In genomic region chr11:44711113-44711512, GRCh38 we compare ENCODE assay signal across 21 cellular contexts. TPM values are rescaled to one million over a fixed set of nuclear protein-coding genes. Genes with fewer than 3 reads are reported as not detected.
DNase-seq lines count a peak whose midpoint lies in the region; ATAC-seq and TF ChIP-seq lines count a peak whose summit lies in the region.
"Had no signal": no experiment of that assay in that cellular context is flagged by ENCODE, and none has a peak within 500 bp of the region (broad histone marks: within the 10 kb centered on the region; RNA-seq: fewer than 3 reads in every experiment).

No MANE protein-coding gene starts in this region.

- no peaks in the 10 kb centered on the region for H3K36me3 ChIP-seq in SJCRH30
- no peaks in the 10 kb centered on the region for H3K36me3 ChIP-seq in hepatocyte (replicated peaks; ENCODE audit: insufficient read depth, low read depth)
- H3K36me3 ChIP-seq in trophoblast cell (ENCODE audit: control insufficient read depth in 1 of 2, insufficient read depth in 2 of 2, low read length in 2 of 2) = no peaks in the 10 kb centered on the region
- H3K36me3 ChIP-seq: ascending aorta, colonic mucosa, left ventricle myocardium inferior, stomach had no signal

- H3K4me1 ChIP-seq in SJCRH30 (peaks cover 19% of the 10 kb centered on the region), hepatocyte (ENCODE audit: insufficient read depth) (peaks cover 11% of the 10 kb centered on the region), trophoblast cell (ENCODE audit: control insufficient read depth in 1 of 2, insufficient read depth in 2 of 2, low read length in 2 of 2) (peaks cover 15 to 27% of the 10 kb centered on the region in 2 experiments)
- H3K4me1 ChIP-seq: ascending aorta, colonic mucosa, foreskin keratinocyte, left ventricle myocardium inferior had no signal

- no peak overlapping the region for H3K23ac ChIP-seq in trophoblast cell (ENCODE audit: low read length)

- H3K27me3 ChIP-seq in SJCRH30 (peaks cover 7% of the 10 kb centered on the region), hepatocyte (no peaks in the 10 kb centered on the region), trophoblast cell (ENCODE audit: insufficient read depth, low read length) (no peaks in the 10 kb centered on the region)
- H3K27me3 ChIP-seq: ascending aorta, colonic mucosa had no signal

- H3K9me3 Mint-ChIP-seq in activated naive CD4-positive, alpha-beta T cell treated with anti-CD3 and anti-CD28 coated beads, Interleukin-2, amount 50 U/mL, for 24 hours = no peaks in the 10 kb centered on the region
- H3K9me3 Mint-ChIP-seq in T-cell = peaks cover 2 to 12% (median 8%) of the 10 kb centered on the region in 3 donors

- no peaks in the 10 kb centered on the region for H3K9me2 ChIP-seq in hepatocyte (replicated peaks; ENCODE audit: insufficient read depth)

- TF ChIP-seq CTCF in hepatocyte (IDR thresholded peaks at IDR 0.05; ENCODE audit: poor library complexity) = no peak

- no peak overlapping the region for H3K4me2 ChIP-seq in hepatocyte
- H3K4me2 ChIP-seq in trophoblast cell (ENCODE audit: low read length) = no peak overlapping the region

- H2AFZ ChIP-seq in hepatocyte (no peak overlapping the region), trophoblast cell (ENCODE audit: insufficient read depth, low read length, poor library complexity) (no peak overlapping the region)

- peaks cover 27% of the 10 kb centered on the region for H3K4me1 Mint-ChIP-seq in activated naive CD4-positive, alpha-beta T cell treated with anti-CD3 and anti-CD28 coated beads, Interleukin-2, amount 50 U/mL, for 24 hours
- peaks cover 30 to 32% (median 31%) of the 10 kb centered on the region in 3 donors for H3K4me1 Mint-ChIP-seq in T-cell

- H2BK5ac ChIP-seq in trophoblast cell (ENCODE audit: low read depth, low read length, poor library complexity) = no peak overlapping the region

- CTCF ChIA-PET in T-cell (lab: Charles Lee) = no interaction called here

- H4K8ac ChIP-seq in trophoblast cell (ENCODE audit: low read depth, low read length) = no peak overlapping the region

- peaks cover 2% of the 10 kb centered on the region for H3K79me1 ChIP-seq in trophoblast cell (ENCODE audit: low read length)

- H2BK120ac ChIP-seq in trophoblast cell (ENCODE audit: insufficient read depth, low read length, poor library complexity) = no peak overlapping the region

- no peak overlapping the region for H3K27ac ChIP-seq in SJCRH30
- peak overlapping the region; percentile 15 for H3K27ac ChIP-seq in hepatocyte
- no peak overlapping the region for H3K27ac ChIP-seq in trophoblast cell (ENCODE audit: low read depth, low read length)
- H3K27ac ChIP-seq: ascending aorta, colonic mucosa, foreskin keratinocyte, left ventricle myocardium inferior, RWPE1, stomach had no signal

- no peak for ATAC-seq in HG03095 (IDR thresholded peaks at IDR 0.05; ENCODE audit: unreplicated experiment)
- no peak for ATAC-seq in T-cell (replicated peaks in 1 of 4)
- ATAC-seq: foreskin keratinocyte, HepG2 had no signal

- no peak overlapping the region for H3K18ac ChIP-seq in trophoblast cell (ENCODE audit: low read length)

- H3K14ac ChIP-seq in trophoblast cell (ENCODE audit: low read length) = no peak overlapping the region

- no peaks in the 10 kb centered on the region for H3K36me3 Mint-ChIP-seq in activated naive CD4-positive, alpha-beta T cell treated with anti-CD3 and anti-CD28 coated beads, Interleukin-2, amount 50 U/mL, for 24 hours
- H3K36me3 Mint-ChIP-seq in T-cell = no peaks in the 10 kb centered on the region
- H3K36me3 Mint-ChIP-seq: CD4-positive, CD25-positive, alpha-beta regulatory T cell had no signal

- DNase-seq in activated naive CD4-positive, alpha-beta T cell treated with anti-CD3 and anti-CD28 coated beads, Interleukin-2, amount 50 U/mL, for 16 hours = no peak
- DNase-seq in SJCRH30 (peak; percentile 50 to 60), hepatocyte (ENCODE audit: low spot score) (peak; percentile 51), retina (peak; percentile 86), trophoblast cell (no peak), T-cell (no peak)
- DNase-seq: activated naive CD4-positive, alpha-beta T cell; CD4-positive, CD25-positive, alpha-beta regulatory T cell; colonic mucosa; DND-41; foreskin keratinocyte; left ventricle myocardium inferior; NCI-H187; posterior cingulate gyrus; stimulated activated CD4-positive, alpha-beta T cell treated with anti-CD3 and anti-CD28 coated beads, Interleukin-2, amount 100 ng/mL, for 24 hours; stomach had no signal

- no peak overlapping the region for H4K12ac ChIP-seq in trophoblast cell (ENCODE audit: low read depth, low read length)

- H3K9me3 ChIP-seq in SJCRH30 (replicated peaks) = no peaks in the 10 kb centered on the region; the same call in 1 of the 2 replicates
- no peaks in the 10 kb centered on the region for H3K9me3 ChIP-seq in hepatocyte (ENCODE audit: low read depth)
- no peaks in the 10 kb centered on the region for H3K9me3 ChIP-seq in trophoblast cell (ENCODE audit: insufficient read depth, low read depth, low read length)
- H3K9me3 ChIP-seq: ascending aorta, colonic mucosa had no signal

- peak overlapping the region; percentile 10 for H3K27ac Mint-ChIP-seq in activated naive CD4-positive, alpha-beta T cell treated with anti-CD3 and anti-CD28 coated beads, Interleukin-2, amount 50 U/mL, for 24 hours
- H3K27ac Mint-ChIP-seq in T-cell = no peak overlapping the region

- no peaks in the 10 kb centered on the region for H3K27me3 Mint-ChIP-seq in activated naive CD4-positive, alpha-beta T cell treated with anti-CD3 and anti-CD28 coated beads, Interleukin-2, amount 50 U/mL, for 24 hours
- H3K27me3 Mint-ChIP-seq in T-cell = peaks cover 0 to 4% of the 10 kb centered on the region in 2 donors

- H3K9ac ChIP-seq in trophoblast cell (ENCODE audit: low read length) = no peak overlapping the region

- no peak overlapping the region for H2AK5ac ChIP-seq in trophoblast cell (ENCODE audit: low read length)

- H4K91ac ChIP-seq in trophoblast cell (ENCODE audit: low read depth, low read length) = no peak overlapping the region

- no peak overlapping the region for H2BK12ac ChIP-seq in trophoblast cell (ENCODE audit: low read length)

- no peaks in the 10 kb centered on the region for H4K20me1 ChIP-seq in hepatocyte (ENCODE audit: insufficient read depth, poor library complexity, severe bottlenecking)

- H3K4me3 ChIP-seq in SJCRH30 (no peak overlapping the region), hepatocyte (no peak overlapping the region), trophoblast cell (ENCODE audit: low read depth, low read length) (no peak overlapping the region)
- H3K4me3 ChIP-seq: ascending aorta, colonic mucosa, left ventricle myocardium inferior, stomach had no signal

- WGBS in hepatocyte (ENCODE audit: low lambda C conversion rate, missing lambda C conversion rate) = 33% methylated on average over 4 of the region's 4 CpGs
- no CpG with 5 or more reads among the region's 4 CpGs for WGBS in trophoblast cell (ENCODE audit: extremely low coverage, insufficient coverage, insufficient read length)

- POLR2A ChIA-PET in T-cell (lab: Charles Lee) = no interaction called here

- H3K79me2 ChIP-seq in hepatocyte (no peaks in the 10 kb centered on the region), trophoblast cell (ENCODE audit: control insufficient read depth, insufficient read depth, low read length, poor library complexity) (no peaks in the 10 kb centered on the region)

- no peak overlapping the region for H3K4ac ChIP-seq in trophoblast cell (ENCODE audit: low read depth, low read length)

- H3K4me3 Mint-ChIP-seq in activated naive CD4-positive, alpha-beta T cell treated with anti-CD3 and anti-CD28 coated beads, Interleukin-2, amount 50 U/mL, for 24 hours = no peak overlapping the region
- no peak overlapping the region for H3K4me3 Mint-ChIP-seq in T-cell

RNA-seq across cellular contexts. Expression of gene TSPAN18, which starts 15.6 kb away (rescaled TPM):
- total RNA-seq in SJCRH30 (2014; rRNA removed; shearing (Covaris generic)) = 28.6 and 31.5 TPM in 2 replicates
- 9.5 and 12.8 TPM in 2 replicates for total RNA-seq in hepatocyte
- polyA plus RNA-seq in hepatocyte = 21.5 and 25.1 TPM in 2 replicates
- 12.0 and 12.8 TPM in 2 replicates for polyA plus RNA-seq in trophoblast cell (2013)
- total RNA-seq in T-cell = 10 to 100 TPM; 18.4 to 59.1 (median 25.7) TPM
- total RNA-seq: HepG2 had no signal
- polyA plus RNA-seq: foreskin keratinocyte, HepG2 had no signal

Comparison
In these comparisons a context has a peak if more than half of its experiments do, and no peak if none do; other contexts are left out.
1. DNase-seq: peak in SJCRH30 (2 of 2), hepatocyte (single experiment) and retina (single experiment); none in activated naive CD4-positive, alpha-beta T cell treated with anti-CD3 and anti-CD28 coated beads, Interleukin-2, amount 50 U/mL, for 16 hours (single experiment), trophoblast cell (0 of 2) and T-cell (0 of 34).